ENCODE assay signal across 1 cellular context in genomic region chr7:155007947-155008346, GRCh38.
A peak's percentile ranks its signal among the peaks of the same experiment; 100 is the strongest.
TF ChIP-seq lines count a peak whose summit lies in the region.

No MANE protein-coding gene starts in this region.

TF ChIP-seq in HepG2, 621 proteins besides CTCF, POLR2A, EP300 and RAD21 (continued from another document):
- TF ChIP-seq PRDM4 (CRISPR knock-in tag; IDR thresholded peaks at IDR 0.05; ENCODE audit: borderline replicate concordance), result no peak
- TF ChIP-seq FOXA1 (IDR thresholded peaks at IDR 0.05), result no peak
- TF ChIP-seq FOXA1 (CRISPR knock-in tag; IDR thresholded peaks at IDR 0.05), result peak; percentile 53
- no peak; the same call in 1 of the 2 replicates for TF ChIP-seq STAG1 (CRISPR knock-in tag; IDR thresholded peaks at IDR 0.05)
- TF ChIP-seq SMC3 (IDR thresholded peaks at IDR 0.05; ENCODE audit: low read length), result peak; percentile 32; the same call in 1 of the 2 replicates
- TF ChIP-seq ZNF512 (CRISPR knock-in tag; IDR thresholded peaks at IDR 0.05), result no peak
- TF ChIP-seq ZBTB33 (CRISPR knock-in tag; IDR thresholded peaks at IDR 0.05), result peak; percentile 58; the same call in 1 of the 2 replicates
- no peak for TF ChIP-seq ARID4A (CRISPR knock-in tag; IDR thresholded peaks at IDR 0.05; ENCODE audit: borderline replicate concordance)
- TF ChIP-seq ZFYVE20 (CRISPR knock-in tag; IDR thresholded peaks at IDR 0.05; ENCODE audit: borderline replicate concordance, low read depth), result no peak
